17 cellular contexts compared by ENCODE assay signal in genomic region chr12:100862600-100863149, GRCh38.
DNase-seq lines count a peak whose midpoint lies in the region; ATAC-seq, FAIRE-seq and TF ChIP-seq lines count a peak whose summit lies in the region.
"Had no signal": no experiment of that assay in that cellular context is flagged by ENCODE, and none has a peak within 500 bp of the region (broad histone marks: within the 10 kb centered on the region; RNA-seq: fewer than 3 reads in every experiment).

No MANE protein-coding gene starts in this region.

- CTCF ChIA-PET in Calu3 (lab: Charles Lee) (no interaction called here), HEK293 (lab: Yijun Ruan, JAX) (no interaction called here)

- no peaks in the 10 kb centered on the region for H3K4me1 ChIP-seq in HEK293 (ENCODE audit: control insufficient read depth, insufficient read depth, low read length)
- peaks cover 1% of the 10 kb centered on the region for H3K4me1 ChIP-seq in astrocyte (ENCODE audit: insufficient read depth, low read length)
- H3K4me1 ChIP-seq in mesendoderm (ENCODE audit: control insufficient read depth, low read depth, low read length) = no peaks in the 10 kb centered on the region
- peaks cover 2% of the 10 kb centered on the region for H3K4me1 ChIP-seq in endodermal cell (ENCODE audit: control insufficient read depth, insufficient read depth, low read length)
- H3K4me1 ChIP-seq in pancreas = no peaks in the 10 kb centered on the region
- H3K4me1 ChIP-seq: HAP-1 had no signal

- H3K18ac ChIP-seq in mesendoderm (ENCODE audit: low read length) = no peak overlapping the region

- H3K27ac Mint-ChIP-seq in Calu3 (ENCODE audit: unreplicated experiment) (peak overlapping the region; percentile 64), astrocyte (ENCODE audit: unreplicated experiment) (peak overlapping the region; percentile 45), endodermal cell (no peak overlapping the region)
- H3K27ac Mint-ChIP-seq: CD4-positive, CD25-positive, alpha-beta regulatory T cell; GM23338; HFFc6 had no signal

- H3K9me3 ChIP-seq in HEK293 (ENCODE audit: control insufficient read depth, insufficient read depth, low read depth, low read length) (no peaks in the 10 kb centered on the region), astrocyte (ENCODE audit: insufficient read depth, low read depth, low read length) (no peaks in the 10 kb centered on the region), endodermal cell (ENCODE audit: control insufficient read depth, low read length) (no peaks in the 10 kb centered on the region), pancreas (no peaks in the 10 kb centered on the region)
- H3K9me3 ChIP-seq: HAP-1 had no signal

- POLR2A ChIA-PET in HEK293 (lab: Yijun Ruan, JAX) = no interaction called here

- H2BK5ac ChIP-seq in mesendoderm (ENCODE audit: low read length) = no peak overlapping the region

- H3K9ac ChIP-seq in astrocyte (ENCODE audit: low read length) (no peak overlapping the region), mesendoderm (ENCODE audit: low read length) (no peak overlapping the region), endodermal cell (ENCODE audit: extremely low read depth, low read length, poor library complexity, severe bottlenecking) (no peak overlapping the region)
- H3K9ac ChIP-seq: BLaER1 treated with 17β-estradiol and CSF1 and Interleukin-3, amounts not matched to agents 10 nM and 100 nM had no signal

- H4K5ac ChIP-seq in mesendoderm (ENCODE audit: low read length) = no peak overlapping the region

- H3K27me3 Mint-ChIP-seq in Calu3 (ENCODE audit: unreplicated experiment) (no peaks in the 10 kb centered on the region), astrocyte (ENCODE audit: low read depth, unreplicated experiment) (no peaks in the 10 kb centered on the region), endodermal cell (ENCODE audit: insufficient read depth) (no peaks in the 10 kb centered on the region)
- H3K27me3 Mint-ChIP-seq: CD4-positive, CD25-positive, alpha-beta regulatory T cell had no signal

- no peak overlapping the region for H3K56ac ChIP-seq in mesendoderm (ENCODE audit: low read length)

- H3K23ac ChIP-seq in mesendoderm (ENCODE audit: low read length) = no peak overlapping the region

- no peak overlapping the region for H3K27ac ChIP-seq in HEK293 (ENCODE audit: extremely low read depth, low read depth, low read length)
- no peak overlapping the region for H3K27ac ChIP-seq in astrocyte (ENCODE audit: low read depth, low read length)
- no peak overlapping the region for H3K27ac ChIP-seq in mesendoderm (ENCODE audit: low read depth, low read length)
- H3K27ac ChIP-seq in endodermal cell (ENCODE audit: low read depth, low read length) = no peak overlapping the region
- H3K27ac ChIP-seq in pancreas = no peak overlapping the region
- H3K27ac ChIP-seq: BLaER1 treated with 17β-estradiol and CSF1 and Interleukin-3, amounts not matched to agents 10 nM and 100 nM had no signal

- no peaks in the 10 kb centered on the region for H3K36me3 Mint-ChIP-seq in Calu3 (ENCODE audit: insufficient read depth, unreplicated experiment)
- peaks cover 12% of the 10 kb centered on the region for H3K36me3 Mint-ChIP-seq in astrocyte (ENCODE audit: low read depth, unreplicated experiment)
- no peaks in the 10 kb centered on the region for H3K36me3 Mint-ChIP-seq in endodermal cell (ENCODE audit: low read depth)
- H3K36me3 Mint-ChIP-seq: CD4-positive, CD25-positive, alpha-beta regulatory T cell had no signal

- no peaks in the 10 kb centered on the region for H3K79me1 ChIP-seq in mesendoderm (ENCODE audit: low read length)

- H3K4me3 Mint-ChIP-seq in Calu3 (ENCODE audit: low read depth, unreplicated experiment) (no peak overlapping the region), astrocyte (ENCODE audit: unreplicated experiment) (no peak overlapping the region), endodermal cell (no peak overlapping the region)
- H3K4me3 Mint-ChIP-seq: CD4-positive, CD25-positive, alpha-beta regulatory T cell; GM23338; HFFc6 had no signal

- no peak overlapping the region for H2AK5ac ChIP-seq in mesendoderm (ENCODE audit: low read length)

- H3K27me3 ChIP-seq in astrocyte (ENCODE audit: insufficient read depth, low read length) (no peaks in the 10 kb centered on the region), mesendoderm (ENCODE audit: insufficient read depth, low read length, poor library complexity) (no peaks in the 10 kb centered on the region), endodermal cell (ENCODE audit: control insufficient read depth, insufficient read depth, low read length, poor library complexity, severe bottlenecking) (no peaks in the 10 kb centered on the region), pancreas (no peaks in the 10 kb centered on the region)

- DNase-seq in Calu3 (peak; percentile 16), astrocyte (ENCODE audit: low read depth) (peak; percentile 4), mesendoderm (peak; percentile 38), endodermal cell (no peak), NCI-H1694 (lab: John Stamatoyannopoulos, UW) (no peak), pancreas (no peak)
- DNase-seq: ACHN; CD4-positive, CD25-positive, alpha-beta regulatory T cell; DMS 273 treated with DMSO at 0.1 percent for 48 hours; EL; HFFc6 had no signal

- H3K4me2 ChIP-seq in astrocyte (ENCODE audit: low read length) = no peak overlapping the region
- H3K4me2 ChIP-seq in mesendoderm (ENCODE audit: low read length) = no peak overlapping the region
- H3K4me2 ChIP-seq: BLaER1 treated with 17β-estradiol and CSF1 and Interleukin-3, amounts not matched to agents 10 nM and 100 nM; GM23338 had no signal

- FAIRE-seq in astrocyte (lab: Jason Lieb, UNC) = no peak
- no peak for FAIRE-seq in pancreas (lab: Jason Lieb, UNC)
- FAIRE-seq: G401.6, GM12891 had no signal

- H4K20me1 ChIP-seq in astrocyte (ENCODE audit: insufficient read depth, low read length) = no peaks in the 10 kb centered on the region
- H4K20me1 ChIP-seq: BLaER1 treated with 17β-estradiol and CSF1 and Interleukin-3, amounts not matched to agents 10 nM and 100 nM had no signal

- no peak overlapping the region for H3K4ac ChIP-seq in mesendoderm (ENCODE audit: low read depth, low read length)

- WGBS in mesendoderm (ENCODE audit: extremely low coverage, insufficient coverage, low lambda C conversion rate) = no CpG with 5 or more reads among the region's 5 CpGs
- WGBS in endodermal cell (ENCODE audit: insufficient coverage in 1 of 2, insufficient read length in 1 of 2), 2 experiments = 85 to 86% methylated on average over 4 of the region's 5 CpGs
- 50 to 51% methylated on average over 5 of the region's 5 CpGs for WGBS in pancreas, 2 donors

- BruUV-seq in Calu3 (replicated peaks; lab: Mats Ljungman, UMichigan) = no TSS peak

- H4K8ac ChIP-seq in mesendoderm (ENCODE audit: low read depth, low read length) = no peak overlapping the region

- H3K9me3 Mint-ChIP-seq in Calu3 (ENCODE audit: low read depth, unreplicated experiment) (no peaks in the 10 kb centered on the region), astrocyte (ENCODE audit: unreplicated experiment) (peaks cover 6% of the 10 kb centered on the region), endodermal cell (no peaks in the 10 kb centered on the region)
- H3K9me3 Mint-ChIP-seq: GM23338 had no signal

- TF ChIP-seq CTCF in Calu3 (IDR thresholded peaks at IDR 0.05; ENCODE audit: unreplicated experiment) (no peak), HEK293 (tag by site-specific recombination; IDR thresholded peaks at IDR 0.05) (no peak), astrocyte (IDR thresholded peaks at IDR 0.05; ENCODE audit: insufficient read depth, low read depth, low read length) (no peak), endodermal cell (conservative IDR thresholded peaks at IDR 0.05) (no peak), pancreas (IDR thresholded peaks at IDR 0.05) (no peak)

- H3K4me1 Mint-ChIP-seq in Calu3 (ENCODE audit: low read depth, unreplicated experiment) (peaks cover 22% of the 10 kb centered on the region), astrocyte (ENCODE audit: low read depth, unreplicated experiment) (peaks cover 21% of the 10 kb centered on the region), endodermal cell (peaks cover 5% of the 10 kb centered on the region)
- H3K4me1 Mint-ChIP-seq: CD4-positive, CD25-positive, alpha-beta regulatory T cell; GM23338 had no signal

- H3K4me3 ChIP-seq in HEK293 (ENCODE audit: low read depth, low read length) (no peak overlapping the region), astrocyte (ENCODE audit: insufficient read depth, low read depth, low read length) (no peak overlapping the region), mesendoderm (ENCODE audit: low read length) (no peak overlapping the region), endodermal cell (ENCODE audit: low read length) (no peak overlapping the region), pancreas (no peak overlapping the region)
- H3K4me3 ChIP-seq: BLaER1 treated with 17β-estradiol and CSF1 and Interleukin-3, amounts not matched to agents 10 nM and 100 nM; GM23338; HAP-1 had no signal

- ATAC-seq in pancreas = no peak
- ATAC-seq: GM23338 had no signal

- no peaks in the 10 kb centered on the region for H3K79me2 ChIP-seq in astrocyte (ENCODE audit: insufficient read depth, low read length)
- H3K79me2 ChIP-seq in mesendoderm (ENCODE audit: control insufficient read depth, insufficient read depth, low read length) = no peaks in the 10 kb centered on the region

- H3K36me3 ChIP-seq in HEK293 (ENCODE audit: control insufficient read depth in 2 of 2, insufficient read depth in 1 of 2, low read length in 2 of 2) (no peaks in the 10 kb centered on the region), astrocyte (ENCODE audit: insufficient read depth, low read length) (no peaks in the 10 kb centered on the region), mesendoderm (ENCODE audit: control insufficient read depth, insufficient read depth, low read length) (no peaks in the 10 kb centered on the region), endodermal cell (ENCODE audit: control insufficient read depth, insufficient read depth, low read length) (no peaks in the 10 kb centered on the region), pancreas (no peaks in the 10 kb centered on the region)
- H3K36me3 ChIP-seq: BLaER1 treated with 17β-estradiol and CSF1 and Interleukin-3, amounts not matched to agents 10 nM and 100 nM; HAP-1 had no signal

- H2BK15ac ChIP-seq in mesendoderm (replicated peaks; ENCODE audit: low read depth) = no peak overlapping the region

- H2AFZ ChIP-seq in astrocyte (ENCODE audit: low read depth, low read length) = no peak overlapping the region
- H2AFZ ChIP-seq: GM23338 had no signal

- intact Hi-C loops in Calu3 (cut with micrococcal nuclease; ENCODE audit: unreplicated experiment) = no loop called here
- intact Hi-C loops in pancreas (cut with DNase I) = no loop called here

- no peak overlapping the region for H2BK120ac ChIP-seq in mesendoderm (ENCODE audit: low read depth, low read length)

TF ChIP-seq in HEK293, 187 proteins besides CTCF, POLR2A, EP300 and RAD21 (continues in another document):
- TF ChIP-seq ZNF202 (tag by site-specific recombination; IDR thresholded peaks at IDR 0.05; ENCODE audit: borderline replicate concordance) (no peak), ZNF629 (tag by site-specific recombination; IDR thresholded peaks at IDR 0.05) (0 out of 2 replicates have a peak, but pooled peaks have one; percentile 36)

Comparison
In these comparisons a context has a peak if more than half of its experiments do, and no peak if none do; other contexts are left out.
1. DNase-seq: peak in Calu3 (single experiment), astrocyte (single experiment) and mesendoderm (single experiment); none in endodermal cell (single experiment), NCI-H1694 (single experiment) and pancreas (0 of 6).